Comparison of ENCODE assay signal across 11 cellular contexts in genomic region chr3:69764861-69765260, GRCh38. TPM values are rescaled to one million over a fixed set of nuclear protein-coding genes. Genes with fewer than 3 reads are reported as not detected.
A peak's percentile ranks its signal among the peaks of the same experiment; 100 is the strongest.
DNase-seq lines count a peak whose midpoint lies in the region; ATAC-seq and TF ChIP-seq lines count a peak whose summit lies in the region.
"Had no signal": no experiment of that assay in that cellular context is flagged by ENCODE, and none has a peak within 500 bp of the region (broad histone marks: within the 10 kb centered on the region; RNA-seq: fewer than 3 reads in every experiment).

No MANE protein-coding gene starts in this region.

- CTCF ChIA-PET in GM10248 (lab: Yijun Ruan, JAX), result no interaction called here

- DNase-seq in Daoy (ENCODE audit: low read depth) (peak; percentile 47), SK-N-MC (ENCODE audit: low read depth, low spot score) (no peak), right cardiac atrium (no peak), gastrocnemius medialis (no peak), NCI-H2171 treated with DMSO at 0.1 percent for 48 hours (lab: John Stamatoyannopoulos, UW) (no peak), NCI-H2171 (lab: John Stamatoyannopoulos, UW) (no peak), GM10248 (ENCODE audit: extremely low spot score) (no peak), retina (no peak)
- DNase-seq: activated CD8-positive, alpha-beta T cell treated with anti-CD3 and anti-CD28 coated beads for 36 hours; left colon; NCI-H748 treated with DMSO at 0.1 percent for 48 hours had no signal

- POLR2A ChIA-PET in GM10248 (lab: Yijun Ruan, JAX), result no interaction called here

- H3K27ac ChIP-seq in SK-N-MC (peak overlapping the region; percentile 19; the same call in 1 of the 2 replicates), right cardiac atrium (ENCODE audit: low read length) (peak overlapping the region; percentile 23), gastrocnemius medialis (peak overlapping the region; percentile 45 to 70 (median 54))

- no peaks in the 10 kb centered on the region for H3K9me3 ChIP-seq in SK-N-MC (ENCODE audit: low read depth, low read length)
- H3K9me3 ChIP-seq in right cardiac atrium (ENCODE audit: control insufficient read depth, low read length), result no peaks in the 10 kb centered on the region
- H3K9me3 ChIP-seq in gastrocnemius medialis, result no peaks in the 10 kb centered on the region

- no peaks in the 10 kb centered on the region for H3K36me3 ChIP-seq in SK-N-MC (ENCODE audit: insufficient read depth, low read length)
- no peaks in the 10 kb centered on the region for H3K36me3 ChIP-seq in gastrocnemius medialis

- in situ Hi-C loops in gastrocnemius medialis (cut with MboI; ENCODE audit: low sequenced_read_pairs in 4 of 4), result no loop called here

- H3K4me1 ChIP-seq in right cardiac atrium (ENCODE audit: control insufficient read depth, insufficient read depth, low read length) (peaks cover 10% of the 10 kb centered on the region), gastrocnemius medialis (peaks cover 86 to 91% of the 10 kb centered on the region in 2 donors)

- no peak for ATAC-seq in right cardiac atrium
- ATAC-seq in gastrocnemius medialis, result no peak
- ATAC-seq: activated CD8-positive, alpha-beta T cell treated with anti-CD3 and anti-CD28 coated beads for 36 hours; left colon had no signal

- H3K9ac ChIP-seq in SK-N-MC (ENCODE audit: insufficient read length), result peak overlapping the region; percentile 45

- H3K27me3 ChIP-seq in right cardiac atrium (ENCODE audit: control insufficient read depth, insufficient read depth) (no peaks in the 10 kb centered on the region), gastrocnemius medialis (no peaks in the 10 kb centered on the region)

- TF ChIP-seq POLR2A in gastrocnemius medialis (IDR thresholded peaks at IDR 0.05), result no peak

- TF ChIP-seq CTCF in gastrocnemius medialis (IDR thresholded peaks at IDR 0.05 in 4 of 5, conservative IDR thresholded peaks at IDR 0.05 in 1 of 5) (no peak), GM10248 (IDR thresholded peaks at IDR 0.05; ENCODE audit: control extremely low read depth, extremely low read depth, low read depth, missing control alignments) (no peak)

- intact Hi-C loops in right cardiac atrium (cut with DNase I) (no loop called here), gastrocnemius medialis (cut with DNase I; ENCODE audit: low total_unique reads) (loop anchor here (2.0 kb wide), 1 partner anchor 18 kb away; no protein-coding TSS in a partner anchor)

- H3K4me3 ChIP-seq in SK-N-MC, result peak overlapping the region; percentile 53
- H3K4me3 ChIP-seq in right cardiac atrium (ENCODE audit: low read length), result no peak overlapping the region
- peak overlapping the region in 3 of 4 donors; percentile 2 to 22 (median 11) for H3K4me3 ChIP-seq in gastrocnemius medialis

- 73% methylated on average over 3 of the region's 3 CpGs for WGBS in right cardiac atrium

RNA-seq across cellular contexts. Expression of gene MITF, which starts 25.6 kb away (rescaled TPM):
- total RNA-seq in Daoy (2014; rRNA removed; shearing (Covaris generic)), result 3.6 and 11.4 TPM in 2 replicates
- 10 to 100 TPM; 48.3 to 75.3 (median 58.4) TPM for total RNA-seq in right cardiac atrium
- 18.6 TPM for polyA plus RNA-seq in right cardiac atrium
- 100 to 1,000 TPM in 3 of 4 donors, 10 to 100 TPM in 1; 71.1 to 139 (median 109) TPM for total RNA-seq in gastrocnemius medialis
- total RNA-seq: activated CD8-positive, alpha-beta T cell treated with anti-CD3 and anti-CD28 coated beads for 36 hours had no signal
